In genomic region chr20:49103019-49103418, GRCh38 we compare ENCODE assay signal across 1 cellular context.
A peak's percentile ranks its signal among the peaks of the same experiment; 100 is the strongest.
TF ChIP-seq lines count a peak whose summit lies in the region.

No MANE protein-coding gene starts in this region.

TF ChIP-seq in HepG2, 621 proteins besides CTCF, POLR2A, EP300 and RAD21 (continued from another document):
- no peak for TF ChIP-seq ZNF781 (CRISPR knock-in tag; IDR thresholded peaks at IDR 0.05; ENCODE audit: borderline replicate concordance, not compliant biosample characterization)
- TF ChIP-seq TERF1 (CRISPR knock-in tag; IDR thresholded peaks at IDR 0.05) = no peak
- TF ChIP-seq SNAI1 (CRISPR knock-in tag; IDR thresholded peaks at IDR 0.05; ENCODE audit: borderline replicate concordance) = no peak
- peak; percentile 76 for TF ChIP-seq AGO2 (optimal IDR thresholded peaks at IDR 0.05; ENCODE audit: low read depth, low read length)
- TF ChIP-seq ZKSCAN1 (IDR thresholded peaks at IDR 0.05; ENCODE audit: low read length) = no peak
- TF ChIP-seq FOXM1 (CRISPR knock-in tag; IDR thresholded peaks at IDR 0.05) = no peak
- peak; percentile 31; the same call in 1 of the 2 replicates for TF ChIP-seq ZNF687 (CRISPR knock-in tag; IDR thresholded peaks at IDR 0.05)
- peak; percentile 58; the same call in 1 of the 2 replicates for TF ChIP-seq POLR2G (IDR thresholded peaks at IDR 0.05; ENCODE audit: low read depth, low read length)
- no peak for TF ChIP-seq RELA (CRISPR knock-in tag; IDR thresholded peaks at IDR 0.05)
- no peak for TF ChIP-seq KLF12 (CRISPR knock-in tag; IDR thresholded peaks at IDR 0.05; ENCODE audit: borderline replicate concordance)
- TF ChIP-seq KDM5B (CRISPR knock-in tag; IDR thresholded peaks at IDR 0.05; ENCODE audit: borderline replicate concordance) = 0 out of 2 replicates have a peak, but pooled peaks have one; percentile 34
- TF ChIP-seq RBM22 (optimal IDR thresholded peaks at IDR 0.05; ENCODE audit: low read length) = peak; percentile 79
- TF ChIP-seq ZNF768 (CRISPR knock-in tag; IDR thresholded peaks at IDR 0.05) = peak; percentile 47; the same call in 1 of the 2 replicates
- TF ChIP-seq ZBTB38 (CRISPR knock-in tag; IDR thresholded peaks at IDR 0.05) = peak; percentile 82
- no peak for TF ChIP-seq NKX3-1 (CRISPR knock-in tag; IDR thresholded peaks at IDR 0.05)
- TF ChIP-seq CHD4 (IDR thresholded peaks at IDR 0.05; ENCODE audit: borderline replicate concordance, low read length) = no peak
- TF ChIP-seq ZBTB10 (CRISPR knock-in tag; IDR thresholded peaks at IDR 0.05; ENCODE audit: borderline replicate concordance) = no peak
